In the genomic region with DNA sequence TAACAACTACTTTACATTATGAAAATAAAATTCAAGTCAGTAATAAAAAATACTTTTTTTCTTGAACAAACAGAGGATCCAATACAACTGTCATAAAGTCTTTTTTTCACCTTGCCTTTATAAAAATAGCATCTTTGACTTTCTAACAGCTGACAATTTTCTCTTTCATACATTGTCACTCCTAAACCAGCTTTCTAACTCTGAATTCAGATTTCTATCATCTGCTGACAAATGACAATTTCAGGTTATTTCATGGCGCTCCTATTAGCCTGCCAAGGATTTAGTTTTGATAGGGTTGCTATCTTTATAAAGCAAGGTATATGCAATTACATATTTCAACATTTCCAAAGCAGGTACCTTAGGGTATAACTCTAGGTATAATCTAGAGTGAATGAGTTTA, we compare ENCODE assay signal across 34 cellular contexts.
"Had no signal": no experiment of that assay in that cellular context is flagged by ENCODE, and none has a peak within 500 bp of the region (broad histone marks: within the 10 kb centered on the region; RNA-seq: fewer than 3 reads in every experiment).

No MANE protein-coding gene starts in this region.

- DNase-seq: Karpas-422, Kasumi-1, MG63, MM.1S, MV-4-11, NCI-H1048, NCI-H1092, NCI-H1092 treated with DMSO at 0.1 percent for 48 hours, NCI-H1105, NCI-H1105 treated with DMSO at 0.1 percent for 48 hours, NCI-H1417, NCI-H1417 treated with DMSO at 0.1 percent for 48 hours, NCI-H1436, NCI-H1436 treated with DMSO at 0.1 percent for 48 hours, NCI-H146, NCI-H1694, NCI-H1694 treated with DMSO at 0.1 percent for 48 hours, NCI-H187, NCI-H187 treated with DMSO at 0.1 percent for 48 hours, NCI-H1930, NCI-H2029, NCI-H2029 treated with DMSO at 0.1 percent for 48 hours, NCI-H2081, NCI-H2081 treated with DMSO at 0.1 percent for 48 hours, NCI-H2107, NCI-H2171 treated with DMSO at 0.1 percent for 48 hours, NCI-H2227 treated with DMSO at 0.1 percent for 48 hours, NCI-H226, NCI-H345, NCI-H446, NCI-H446 treated with DMSO at 0.1 percent for 48 hours, NCI-H510A, NCI-H510A treated with DMSO at 0.1 percent for 48 hours had no signal

- H3K4me2 ChIP-seq: KMS-11 had no signal

- H3K27me3 ChIP-seq: MG63 had no signal

- H3K36me3 ChIP-seq: MG63 had no signal

- H3K9me3 ChIP-seq: MG63 had no signal

- H3K4me3 ChIP-seq: MG63 had no signal

- H3K27ac ChIP-seq: KMS-11 had no signal

- H3K9ac ChIP-seq: KMS-11 had no signal
